In genomic region chr6:12113190-12113578, GRCh38 we compare ENCODE assay signal across 12 cellular contexts.
DNase-seq lines count a peak whose midpoint lies in the region; ATAC-seq and TF ChIP-seq lines count a peak whose summit lies in the region.
"Had no signal": no experiment of that assay in that cellular context is flagged by ENCODE, and none has a peak within 500 bp of the region (broad histone marks: within the 10 kb centered on the region; RNA-seq: fewer than 3 reads in every experiment).

No MANE protein-coding gene starts in this region.

- no peak overlapping the region for H3K4me2 ChIP-seq in OCI-LY7 (ENCODE audit: low read length)

- no peak for DNase-seq in activated CD4-positive, CD25-positive, alpha-beta regulatory T cell treated with anti-CD3 and anti-CD28 coated beads, Interleukin-2, amount 50 U/mL, for 72 hours
- DNase-seq in M059J (ENCODE audit: low read depth) (peak; percentile 92), cardiac fibroblast (ENCODE audit: low read depth in 2 of 2) (peak; percentile 64 to 93), skeletal muscle cell (ENCODE audit: low read depth) (peak; percentile 75), OCI-LY7 (ENCODE audit: low spot score) (no peak), omental fat pad (ENCODE audit: low spot score) (no peak)
- DNase-seq: KBM-7, SIG-M5 had no signal

- peaks cover 15% of the 10 kb centered on the region; the same call in 1 of the 2 replicates for H3K36me3 ChIP-seq in OCI-LY7 (ENCODE audit: insufficient read depth, low read length)
- H3K36me3 ChIP-seq: cardiac muscle cell had no signal

- no peak overlapping the region for H2AFZ ChIP-seq in OCI-LY7 (ENCODE audit: low read length)

- intact Hi-C loops in OCI-LY7 (cut with micrococcal nuclease; ENCODE audit: unreplicated experiment), result no loop called here

- POLR2A ChIA-PET in OCI-LY7 (lab: Charles Lee), result interaction anchor here (0.6 kb wide), 1 partner anchor 20 kb away, joined by 3 read pairs; no protein-coding TSS in a partner anchor

- no peak overlapping the region for H3K4me3 ChIP-seq in cardiac fibroblast (replicated peaks in 1 of 2; ENCODE audit: low read depth in 2 of 2, low read length in 2 of 2)
- no peak overlapping the region for H3K4me3 ChIP-seq in skeletal muscle cell (ENCODE audit: low read depth, low read length)
- H3K4me3 ChIP-seq in OCI-LY7 (ENCODE audit: low read depth, low read length, poor library complexity, severe bottlenecking), result no peak overlapping the region
- H3K4me3 ChIP-seq: cardiac muscle cell had no signal

- ATAC-seq in activated CD4-positive, CD25-positive, alpha-beta regulatory T cell treated with anti-CD3 and anti-CD28 coated beads, Interleukin-2, amount 50 U/mL, for 24 hours, result peak; percentile 38 to 68
- ATAC-seq in HG03196 (IDR thresholded peaks at IDR 0.05; ENCODE audit: unreplicated experiment) (no peak), omental fat pad (ENCODE audit: low FRiP score) (no peak)

- peaks cover 24% of the 10 kb centered on the region for H3K4me1 ChIP-seq in OCI-LY7 (ENCODE audit: insufficient read depth, low read length, poor library complexity, severe bottlenecking)

- BruUV-seq in OCI-LY7 (replicated peaks; lab: Mats Ljungman, UMichigan), result no TSS peak

- no peaks in the 10 kb centered on the region for H3K79me2 ChIP-seq in OCI-LY7 (ENCODE audit: insufficient read depth, low read depth, low read length)

- no peaks in the 10 kb centered on the region for H3K9me2 ChIP-seq in OCI-LY7 (ENCODE audit: insufficient read depth, low read length)

- CTCF ChIA-PET in OCI-LY7 (lab: Charles Lee; ENCODE audit: unreplicated experiment), result no interaction called here

- no peaks in the 10 kb centered on the region for H4K20me1 ChIP-seq in OCI-LY7 (ENCODE audit: insufficient read depth, low read length)

- no peaks in the 10 kb centered on the region for H3K9me3 ChIP-seq in OCI-LY7 (ENCODE audit: low read length)

- H3K27ac ChIP-seq in OCI-LY7 (ENCODE audit: low read depth, low read length, poor library complexity, severe bottlenecking), result no peak overlapping the region
- H3K27ac ChIP-seq: 22Rv1, cardiac muscle cell had no signal

- no peak for TF ChIP-seq CTCF in cardiac fibroblast (IDR thresholded peaks at IDR 0.05; ENCODE audit: low read depth, low read length)
- TF ChIP-seq CTCF in OCI-LY7 (conservative IDR thresholded peaks at IDR 0.05; ENCODE audit: low read length), result no peak
- no peak for TF ChIP-seq CTCF in omental fat pad (IDR thresholded peaks at IDR 0.05)

Comparison
In these comparisons a context has a peak if more than half of its experiments do, and no peak if none do; other contexts are left out.
1. ATAC-seq: peak in activated CD4-positive, CD25-positive, alpha-beta regulatory T cell treated with anti-CD3 and anti-CD28 coated beads, Interleukin-2, amount 50 U/mL, for 24 hours (2 of 2); none in HG03196 (single experiment) and omental fat pad (single experiment).
2. DNase-seq: peak in M059J (single experiment), cardiac fibroblast (2 of 2) and skeletal muscle cell (single experiment); none in activated CD4-positive, CD25-positive, alpha-beta regulatory T cell treated with anti-CD3 and anti-CD28 coated beads, Interleukin-2, amount 50 U/mL, for 72 hours (single experiment), OCI-LY7 (single experiment) and omental fat pad (single experiment).